Comparison of ENCODE assay signal across 1 cellular context in the genomic region with DNA sequence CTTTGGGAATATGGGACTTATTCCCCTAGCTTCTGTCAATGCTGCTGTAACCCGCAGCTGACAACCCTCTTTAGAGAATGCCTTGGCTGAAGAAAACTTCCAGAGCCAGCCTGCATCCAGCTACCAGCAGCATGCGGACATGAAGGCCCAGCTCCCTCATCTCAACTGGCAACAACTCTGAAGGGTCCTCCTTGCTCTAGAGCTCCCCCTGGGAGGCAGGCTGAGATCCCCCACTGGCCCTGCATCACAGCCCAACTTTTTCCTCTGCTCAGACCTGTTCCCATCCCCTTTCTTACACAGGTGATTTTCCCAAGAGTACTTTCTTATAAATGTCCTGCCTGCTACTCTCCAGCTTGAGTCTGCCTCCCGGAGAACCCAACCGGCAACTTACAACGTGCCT.
A peak's percentile ranks its signal among the peaks of the same experiment; 100 is the strongest.
TF ChIP-seq lines count a peak whose summit lies in the region.

No MANE protein-coding gene starts in this region.

TF ChIP-seq in K562, 482 proteins besides CTCF, POLR2A, EP300 and RAD21:
- TF ChIP-seq ZC3H11A (IDR thresholded peaks at IDR 0.05; ENCODE audit: low read depth, low read length), result no peak
- 0 out of 2 replicates have a peak, but pooled peaks have one; percentile 17 for TF ChIP-seq SMC3 (conservative IDR thresholded peaks at IDR 0.05; ENCODE audit: insufficient read depth, low read depth, low read length)
- TF ChIP-seq RB1 (IDR thresholded peaks at IDR 0.05; ENCODE audit: low read depth), result 0 out of 2 replicates have a peak, but pooled peaks have one; percentile 12
- no peak for TF ChIP-seq CBFB (CRISPR knock-in tag; IDR thresholded peaks at IDR 0.05)
TF ChIP-seq in K562: peak in this region for 2.
